In genomic region chr9:8694983-8695588, GRCh38 we compare ENCODE assay signal across 17 cellular contexts.
DNase-seq lines count a peak whose midpoint lies in the region; ATAC-seq lines count a peak whose summit lies in the region.
"Had no signal": no experiment of that assay in that cellular context is flagged by ENCODE, and none has a peak within 500 bp of the region (broad histone marks: within the 10 kb centered on the region; RNA-seq: fewer than 3 reads in every experiment).

No MANE protein-coding gene starts in this region.

- DNase-seq in NCI-H1417 (lab: John Stamatoyannopoulos, UW) (peak; percentile 61 to 83 (median 82)), NCI-H1417 treated with DMSO at 0.1 percent for 48 hours (lab: John Stamatoyannopoulos, UW) (no peak), NCI-H187 treated with DMSO at 0.1 percent for 48 hours (lab: John Stamatoyannopoulos, UW) (peak; percentile 77), NCI-H69 (lab: John Stamatoyannopoulos, UW) (peak; percentile 92), retina (peak; percentile 54), EL (no peak), activated T-cell treated with anti-CD3 and anti-CD28 coated beads for 4 hours (no peak)
- DNase-seq: activated CD4-positive, alpha-beta T cell treated with anti-CD3 and anti-CD28 coated beads, Interleukin-2, amount 10 ng/mL, durations not matched to agents 24 days and 14 days; activated naive CD8-positive, alpha-beta T cell treated with anti-CD3 and anti-CD28 coated beads, Interleukin-2, amount 50 U/mL, for 24 hours; Caco-2; hippocampal formation; naive B cell; stimulated activated naive CD4-positive, alpha-beta T cell treated with Interleukin-2 at 50 U/mL for 16 hours; tibial artery had no signal

- no peak for ATAC-seq in GM21360 (IDR thresholded peaks at IDR 0.05; ENCODE audit: unreplicated experiment)
- ATAC-seq: activated naive CD8-positive, alpha-beta T cell treated with anti-CD3 and anti-CD28 coated beads, Interleukin-2, amount 50 U/mL, for 24 hours; HepG2; Right ventricle myocardium inferior had no signal

Comparison
In these comparisons a context has a peak if more than half of its experiments do, and no peak if none do; other contexts are left out.
1. DNase-seq: peak in NCI-H1417 (3 of 3), NCI-H187 treated with DMSO at 0.1 percent for 48 hours (single experiment), NCI-H69 (single experiment) and retina (single experiment); none in NCI-H1417 treated with DMSO at 0.1 percent for 48 hours (single experiment), EL (single experiment) and activated T-cell treated with anti-CD3 and anti-CD28 coated beads for 4 hours (single experiment).